ENCODE assay signal across 17 cellular contexts in genomic region chrX:10039821-10040793, GRCh38.
DNase-seq lines count a peak whose midpoint lies in the region; ATAC-seq, FAIRE-seq and TF ChIP-seq lines count a peak whose summit lies in the region.
"Had no signal": no experiment of that assay in that cellular context is flagged by ENCODE, and none has a peak within 500 bp of the region (broad histone marks: within the 10 kb centered on the region; RNA-seq: fewer than 3 reads in every experiment).

No MANE protein-coding gene starts in this region.

- peaks cover 7% of the 10 kb centered on the region for H3K79me2 ChIP-seq in astrocyte (ENCODE audit: insufficient read depth, low read length)

- no peak overlapping the region for H3K4me3 Mint-ChIP-seq in astrocyte (ENCODE audit: unreplicated experiment)

- no peak for ATAC-seq in HG02970 (IDR thresholded peaks at IDR 0.05; ENCODE audit: low FRiP score, unreplicated experiment)

- in situ Hi-C loops in ACHN (cut with HindIII; ENCODE audit: low pct_ligation_motif_present, low pct_unique_long_range_greater_than_20kb, low sequenced_read_pairs), result no loop called here

- no peaks in the 10 kb centered on the region; the same call in 1 of the 2 replicates for H3K36me3 ChIP-seq in HUES6 (ENCODE audit: control insufficient read depth, insufficient read depth, low read length)
- no peaks in the 10 kb centered on the region for H3K36me3 ChIP-seq in astrocyte (ENCODE audit: insufficient read depth, low read length)
- H3K36me3 ChIP-seq: upper lobe of left lung, WERI-Rb-1 had no signal

- H3K27ac Mint-ChIP-seq in astrocyte (ENCODE audit: unreplicated experiment), result peak overlapping the region; percentile 50

- H3K9me3 Mint-ChIP-seq in astrocyte (ENCODE audit: unreplicated experiment), result no peaks in the 10 kb centered on the region

- H3K4me3 ChIP-seq in HUES6 (ENCODE audit: low read depth, low read length), result 0 out of 2 replicates have a peak overlapping the region, but pooled peaks have one; percentile 2
- H3K4me3 ChIP-seq in astrocyte (ENCODE audit: insufficient read depth, low read depth, low read length), result no peak overlapping the region
- H3K4me3 ChIP-seq: upper lobe of left lung had no signal

- no peak for TF ChIP-seq CTCF in astrocyte (IDR thresholded peaks at IDR 0.05; ENCODE audit: insufficient read depth, low read depth, low read length)

- FAIRE-seq in astrocyte (lab: Jason Lieb, UNC), result peak; percentile 67
- FAIRE-seq: colon, HTR-8/SVneo had no signal

- no peak overlapping the region for H3K4me2 ChIP-seq in astrocyte (ENCODE audit: low read length)

- H3K36me3 Mint-ChIP-seq in astrocyte (ENCODE audit: low read depth, unreplicated experiment), result peaks cover 2% of the 10 kb centered on the region

- H3K27me3 Mint-ChIP-seq in astrocyte (ENCODE audit: low read depth, unreplicated experiment), result no peaks in the 10 kb centered on the region

- H3K27me3 ChIP-seq in HUES6 (ENCODE audit: control insufficient read depth, insufficient read depth, low read length) (no peaks in the 10 kb centered on the region), astrocyte (ENCODE audit: insufficient read depth, low read length) (no peaks in the 10 kb centered on the region)
- H3K27me3 ChIP-seq: upper lobe of left lung had no signal

- H3K4me1 ChIP-seq in HUES6 (ENCODE audit: control insufficient read depth, insufficient read depth, low read length), result peaks cover 25% of the 10 kb centered on the region
- H3K4me1 ChIP-seq in astrocyte (ENCODE audit: insufficient read depth, low read length), result peaks cover 5% of the 10 kb centered on the region

- peaks cover 23% of the 10 kb centered on the region for H4K20me1 ChIP-seq in astrocyte (ENCODE audit: insufficient read depth, low read length)

- H3K9ac ChIP-seq in HUES6 (ENCODE audit: low read length) (no peak overlapping the region), astrocyte (ENCODE audit: low read length) (no peak overlapping the region)

- H3K4me1 Mint-ChIP-seq in astrocyte (ENCODE audit: low read depth, unreplicated experiment), result peaks cover 11% of the 10 kb centered on the region

- H3K9me3 ChIP-seq in HUES6 (ENCODE audit: control insufficient read depth, insufficient read depth, low read depth, low read length), result peaks cover 6% of the 10 kb centered on the region; the same call in 1 of the 2 replicates
- H3K9me3 ChIP-seq in astrocyte (ENCODE audit: insufficient read depth, low read depth, low read length), result no peaks in the 10 kb centered on the region
- H3K9me3 ChIP-seq: upper lobe of left lung had no signal

- H3K27ac ChIP-seq in HUES6 (ENCODE audit: low read depth, low read length), result peak overlapping the region; percentile 77; the same call in 1 of the 2 replicates
- H3K27ac ChIP-seq in astrocyte (ENCODE audit: low read depth, low read length), result no peak overlapping the region
- no peak overlapping the region for H3K27ac ChIP-seq in caudate nucleus (ENCODE audit: low read depth, low read length)
- H3K27ac ChIP-seq: WERI-Rb-1 had no signal

- peak; percentile 60 for DNase-seq in ACHN
- DNase-seq in astrocyte (ENCODE audit: low read depth), result no peak
- peak; percentile 29 for DNase-seq in iris pigment epithelial cell (ENCODE audit: low read depth)
- no peak for DNase-seq in inferior parietal cortex (ENCODE audit: extremely low spot score)
- no peak for DNase-seq in activated CD8-positive, alpha-beta memory T cell treated with anti-CD3 and anti-CD28 coated beads for 24 hours
- DNase-seq in caudate nucleus (lab: John Stamatoyannopoulos, UW), result no peak
- DNase-seq: AML-193; islet precursor cell; NCI-H1048; stimulated activated CD4-positive, alpha-beta T cell treated with anti-CD3 and anti-CD28 coated beads, Interleukin-1b, Interleukin-23, amount 100 ng/mL, for 48 hours; stimulated activated CD8-positive, alpha-beta memory T cell treated with anti-CD3 and anti-CD28 coated beads, Interleukin-4, amount 100 ng/mL, for 48 hours; upper lobe of left lung; WERI-Rb-1 had no signal

- no peak overlapping the region for H2AFZ ChIP-seq in astrocyte (ENCODE audit: low read depth, low read length)

Comparison
In these comparisons a context has a peak if more than half of its experiments do, and no peak if none do; other contexts are left out.
1. DNase-seq: peak in ACHN (single experiment) and iris pigment epithelial cell (single experiment); none in astrocyte (single experiment), inferior parietal cortex (single experiment), activated CD8-positive, alpha-beta memory T cell treated with anti-CD3 and anti-CD28 coated beads for 24 hours (single experiment) and caudate nucleus (0 of 61).